8 cellular contexts compared by ENCODE assay signal in genomic region chr15:65530318-65531111, GRCh38. TPM values are rescaled to one million over a fixed set of nuclear protein-coding genes. Genes with fewer than 3 reads are reported as not detected.
DNase-seq lines count a peak whose midpoint lies in the region; ATAC-seq and TF ChIP-seq lines count a peak whose summit lies in the region.

TSS of gene HACD3 (plus strand) at chr15:65530463. CDS start at chr15:65530632, 169 bp downstream.

- TF ChIP-seq POLR2A in tibial nerve (IDR thresholded peaks at IDR 0.05) = peak in 1 of 2 donors; percentile 17

- peak within 1 kb of the TSS; percentile 65 for H3K4me2 ChIP-seq in trophoblast cell (ENCODE audit: low read length)

- no peak for TF ChIP-seq CTCF in cardiac muscle cell (IDR thresholded peaks at IDR 0.05; ENCODE audit: low read depth, low read length)
- peak in 1 of 5 experiments; percentile 32 for TF ChIP-seq CTCF in tibial nerve (IDR thresholded peaks at IDR 0.05)

- H4K8ac ChIP-seq in trophoblast cell (ENCODE audit: low read depth, low read length) = peak within 1 kb of the TSS; percentile 92

- TF ChIP-seq EP300 in tibial nerve (IDR thresholded peaks at IDR 0.05) = peak; percentile 24 to 72

- H2BK12ac ChIP-seq in trophoblast cell (ENCODE audit: low read length) = peak within 1 kb of the TSS; percentile 45

- peaks cover 10% of the 10 kb centered on the region for H3K79me2 ChIP-seq in trophoblast cell (ENCODE audit: control insufficient read depth, insufficient read depth, low read length, poor library complexity)

- peaks cover 9% of the 10 kb centered on the region for H3K79me1 ChIP-seq in trophoblast cell (ENCODE audit: low read length)

- H3K27me3 ChIP-seq in cardiac muscle cell (no peaks in the 10 kb centered on the region), trophoblast cell (ENCODE audit: insufficient read depth, low read length) (no peaks in the 10 kb centered on the region), tibial nerve (no peaks in the 10 kb centered on the region)

- peak; percentile 92 for DNase-seq in NCI-H1105 treated with DMSO at 0.1 percent for 48 hours (lab: John Stamatoyannopoulos, UW)
- DNase-seq in SW480 (ENCODE audit: low spot score) = peak; percentile 82
- peak; percentile 84 for DNase-seq in activated naive CD8-positive, alpha-beta T cell treated with anti-CD3 and anti-CD28 coated beads, Interleukin-2, amount 50 U/mL, for 16 hours (ENCODE audit: low read depth, low spot score)
- peak; percentile 86 to 92 for DNase-seq in cardiac muscle cell (ENCODE audit: low read depth in 1 of 2, low spot score in 1 of 2)
- DNase-seq in trophoblast cell = peak; percentile 84 to 92
- peak; percentile 64 to 67 for DNase-seq in tibial nerve (ENCODE audit: low spot score in 2 of 2)

- H2BK120ac ChIP-seq in trophoblast cell (ENCODE audit: insufficient read depth, low read length, poor library complexity) = peak within 1 kb of the TSS; percentile 75

- H4K12ac ChIP-seq in trophoblast cell (ENCODE audit: low read depth, low read length) = peak within 1 kb of the TSS; percentile 98

- peak within 1 kb of the TSS; percentile 63 for H2BK5ac ChIP-seq in trophoblast cell (ENCODE audit: low read depth, low read length, poor library complexity)

- peak within 1 kb of the TSS; percentile 65 for H3K14ac ChIP-seq in trophoblast cell (ENCODE audit: low read length)

- peak within 1 kb of the TSS; percentile 95 for H2AK5ac ChIP-seq in trophoblast cell (ENCODE audit: low read length)

- peak; percentile 68 for ATAC-seq in HG02571 (IDR thresholded peaks at IDR 0.05; ENCODE audit: unreplicated experiment)

- no peaks in the 10 kb centered on the region for H3K9me3 ChIP-seq in cardiac muscle cell (ENCODE audit: low read depth)
- H3K9me3 ChIP-seq in trophoblast cell (ENCODE audit: insufficient read depth, low read depth, low read length) = no peaks in the 10 kb centered on the region
- no peaks in the 10 kb centered on the region for H3K9me3 ChIP-seq in tibial nerve

- peak within 1 kb of the TSS; percentile 92 for H3K4ac ChIP-seq in trophoblast cell (ENCODE audit: low read depth, low read length)

- peak within 1 kb of the TSS; percentile 71 for H2AFZ ChIP-seq in trophoblast cell (ENCODE audit: insufficient read depth, low read length, poor library complexity)

- peak within 1 kb of the TSS; percentile 98 for H3K18ac ChIP-seq in trophoblast cell (ENCODE audit: low read length)

- peak within 1 kb of the TSS; percentile 90 for H3K27ac ChIP-seq in cardiac muscle cell
- peak within 1 kb of the TSS; percentile 67 for H3K27ac ChIP-seq in trophoblast cell (ENCODE audit: low read depth, low read length)
- H3K27ac ChIP-seq in tibial nerve = peak within 1 kb of the TSS; percentile 57 to 79 (median 64)

- peaks cover 5% of the 10 kb centered on the region for H3K4me1 ChIP-seq in cardiac muscle cell (ENCODE audit: low read depth)
- no peaks in the 10 kb centered on the region for H3K4me1 ChIP-seq in trophoblast cell (ENCODE audit: control insufficient read depth in 1 of 2, insufficient read depth in 2 of 2, low read length in 2 of 2)
- H3K4me1 ChIP-seq in tibial nerve = peaks cover 0 to 29% (median 9%) of the 10 kb centered on the region in 4 donors

- H3K36me3 ChIP-seq in cardiac muscle cell (no peaks in the 10 kb centered on the region), trophoblast cell (ENCODE audit: control insufficient read depth in 1 of 2, insufficient read depth in 2 of 2, low read length in 2 of 2) (no peaks in the 10 kb centered on the region), tibial nerve (no peaks in the 10 kb centered on the region)

- H3K23ac ChIP-seq in trophoblast cell (ENCODE audit: low read length) = no peak within 1 kb of the TSS

- peak within 1 kb of the TSS; percentile 96 for H3K4me3 ChIP-seq in GM08714 (ENCODE audit: low read length)
- peak within 1 kb of the TSS; percentile 42 for H3K4me3 ChIP-seq in cardiac muscle cell
- peak within 1 kb of the TSS; percentile 91 for H3K4me3 ChIP-seq in trophoblast cell (ENCODE audit: low read depth, low read length)
- peak within 1 kb of the TSS; percentile 70 to 99 (median 84) for H3K4me3 ChIP-seq in tibial nerve

- H3K9ac ChIP-seq in trophoblast cell (ENCODE audit: low read length) = peak within 1 kb of the TSS; percentile 86

- WGBS in trophoblast cell (ENCODE audit: extremely low coverage, insufficient coverage, insufficient read length) = no CpG with 5 or more reads among the region's 88 CpGs
- 0% methylated on average over 45 to 47 of the region's 88 CpGs for WGBS in tibial nerve, 2 donors

- H4K91ac ChIP-seq in trophoblast cell (ENCODE audit: low read depth, low read length) = peak within 1 kb of the TSS; percentile 99

RNA-seq across cellular contexts. Expression of gene HACD3, which starts in this region (rescaled TPM):
- total RNA-seq in cardiac muscle cell (67.8 and 81.3 TPM in 2 replicates), tibial nerve (10 to 100 TPM; 44.1 to 60.3 (median 49.8) TPM)
- polyA plus RNA-seq in cardiac muscle cell = 120 and 126 TPM in 2 replicates
- 132 and 133 TPM in 2 replicates for polyA plus RNA-seq in trophoblast cell (2013)

Comparison
In these comparisons a context has a peak if more than half of its experiments do, and no peak if none do; other contexts are left out.
1. Peak in every context shown above with its lines: DNase-seq, ATAC-seq, H3K4me3 ChIP-seq and H3K27ac ChIP-seq.
2. H3K4me3 ChIP-seq: peak in every context shown above with its lines; median percentile 96 in GM08714; 91 in trophoblast cell; 84 in tibial nerve; 42 in cardiac muscle cell.